In the genomic region with DNA sequence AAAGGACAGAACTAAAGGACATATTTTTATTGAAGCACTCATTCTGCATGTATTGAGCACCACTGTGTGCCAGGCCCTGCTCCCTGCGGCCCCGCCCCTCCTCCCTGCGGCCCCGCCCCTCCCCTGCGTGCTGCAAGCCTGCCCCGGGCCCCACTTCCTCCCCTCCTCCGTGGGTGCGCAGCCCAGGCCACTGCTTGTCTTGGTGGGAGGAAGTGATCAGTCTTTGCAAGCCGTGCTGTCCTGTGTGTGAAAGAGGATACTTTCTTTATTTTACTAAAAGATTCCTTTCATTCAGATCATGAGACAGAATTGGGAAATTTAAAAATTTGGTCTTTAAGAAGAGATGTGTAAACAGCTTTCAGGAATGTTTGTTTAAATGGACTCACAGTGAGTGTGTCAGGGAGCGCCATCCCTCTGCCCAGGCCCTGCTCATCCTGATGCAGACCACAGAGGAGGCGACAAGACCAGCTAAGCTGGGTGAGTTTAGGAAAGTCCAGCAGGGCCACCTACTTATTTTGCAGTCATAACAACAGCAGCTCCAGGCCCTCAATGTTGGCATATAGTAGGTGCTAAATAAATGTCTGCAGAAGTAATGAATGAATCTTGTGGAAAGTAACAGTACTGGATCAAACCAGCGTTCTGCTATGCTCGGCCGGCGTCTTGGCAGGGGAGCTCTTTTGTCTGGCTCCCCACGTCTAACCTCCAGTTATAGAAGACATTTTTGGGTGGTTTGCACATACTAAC, we compare ENCODE assay signal across 8 cellular contexts.
DNase-seq lines count a peak whose midpoint lies in the region; ATAC-seq, FAIRE-seq and TF ChIP-seq lines count a peak whose summit lies in the region.

No MANE protein-coding gene starts in this region.

- peaks cover 14 to 16% of the 10 kb centered on the region in 2 donors for H3K4me1 Mint-ChIP-seq in effector memory CD8-positive, alpha-beta T cell (ENCODE audit: low read depth in 2 of 2)

- H3K27ac Mint-ChIP-seq in effector memory CD8-positive, alpha-beta T cell, result peak overlapping the region; percentile 60 to 73

- H3K4me3 Mint-ChIP-seq in effector memory CD8-positive, alpha-beta T cell, result peak overlapping the region; percentile 51 to 68

- peak; percentile 55 for FAIRE-seq in GM12891 (lab: Jason Lieb, UNC)

- H3K9me3 Mint-ChIP-seq in effector memory CD8-positive, alpha-beta T cell, result no peaks in the 10 kb centered on the region

- no peaks in the 10 kb centered on the region for H3K27me3 Mint-ChIP-seq in effector memory CD8-positive, alpha-beta T cell

- ATAC-seq in effector memory CD8-positive, alpha-beta T cell (replicated peaks), result peak; percentile 94
- no peak for ATAC-seq in HG03039 (IDR thresholded peaks at IDR 0.05; ENCODE audit: unreplicated experiment)

- H3K36me3 Mint-ChIP-seq in effector memory CD8-positive, alpha-beta T cell (ENCODE audit: insufficient read depth), result peaks cover 3% of the 10 kb centered on the region

- no peak for TF ChIP-seq POLR2A in GM12891 (IDR thresholded peaks at IDR 0.05; ENCODE audit: low read depth, low read length)
- TF ChIP-seq POLR2A in erythroblast (IDR thresholded peaks at IDR 0.05; ENCODE audit: low read length), result no peak

- DNase-seq in GM12891 (ENCODE audit: insufficient read length, low spot score) (no peak), NCI-H2029 (lab: John Stamatoyannopoulos, UW) (no peak), superior temporal gyrus (ENCODE audit: extremely low spot score) (no peak), erythroblast (lab: John Stamatoyannopoulos, UW) (no peak)
- DNase-seq in activated CD4-positive, alpha-beta T cell treated with anti-CD3 and anti-CD28 coated beads for 48 hours, result peak; percentile 71
- DNase-seq in effector memory CD8-positive, alpha-beta T cell, result peak; percentile 20 to 27 (median 22)
- peak; percentile 25 to 49 for DNase-seq in stimulated activated CD4-positive, alpha-beta T cell treated with anti-CD3 and anti-CD28 coated beads, Interleukin-2, amount 100 ng/mL, for 48 hours

TF ChIP-seq in GM12891, 5 proteins besides CTCF, POLR2A, EP300 and RAD21:
- TF ChIP-seq SPI1 (IDR thresholded peaks at IDR 0.05; ENCODE audit: low read depth, low read length) (peak; percentile 68), TAF1 (IDR thresholded peaks at IDR 0.05; ENCODE audit: low read depth, low read length) (no peak)

Comparison
In these comparisons a context has a peak if more than half of its experiments do, and no peak if none do; other contexts are left out.
1. DNase-seq: peak in activated CD4-positive, alpha-beta T cell treated with anti-CD3 and anti-CD28 coated beads for 48 hours (single experiment), effector memory CD8-positive, alpha-beta T cell (3 of 3) and stimulated activated CD4-positive, alpha-beta T cell treated with anti-CD3 and anti-CD28 coated beads, Interleukin-2, amount 100 ng/mL, for 48 hours (2 of 2); none in GM12891 (single experiment), NCI-H2029 (single experiment), superior temporal gyrus (single experiment) and erythroblast (0 of 2).